ENCODE assay signal across 23 cellular contexts in genomic region chr1:212381509-212381908, GRCh38.
"Had no signal": no experiment of that assay in that cellular context is flagged by ENCODE, and none has a peak within 500 bp of the region (broad histone marks: within the 10 kb centered on the region; RNA-seq: fewer than 3 reads in every experiment).

No MANE protein-coding gene starts in this region.

- H3K4me1 Mint-ChIP-seq: activated naive CD8-positive, alpha-beta T cell treated with anti-CD3 and anti-CD28 coated beads, Interleukin-2, amount 50 U/mL, for 24 hours; mesothelial cell of epicardium had no signal

- H3K36me3 ChIP-seq: cardiac muscle cell had no signal

- H3K27me3 Mint-ChIP-seq: activated naive CD4-positive, alpha-beta T cell treated with anti-CD3 and anti-CD28 coated beads, Interleukin-2, amount 10 ng/mL, durations not matched to agents 7 days and 5 days; activated naive CD8-positive, alpha-beta T cell treated with anti-CD3 and anti-CD28 coated beads, Interleukin-2, amount 50 U/mL, for 24 hours; naive thymus-derived CD8-positive, alpha-beta T cell; progenitor cell of endocrine pancreas; stimulated activated naive CD8-positive, alpha-beta T cell treated with anti-CD3 and anti-CD28 coated beads, Interleukin-15, amount 100 ng/mL, for 72 hours; type B pancreatic cell had no signal

- H3K4me3 Mint-ChIP-seq: activated naive CD4-positive, alpha-beta T cell treated with anti-CD3 and anti-CD28 coated beads, Interleukin-2, amount 10 ng/mL, durations not matched to agents 7 days and 5 days; activated naive CD8-positive, alpha-beta T cell treated with anti-CD3 and anti-CD28 coated beads, Interleukin-2, amount 50 U/mL, for 24 hours; mesothelial cell of epicardium; naive thymus-derived CD8-positive, alpha-beta T cell; stimulated activated naive CD8-positive, alpha-beta T cell treated with anti-CD3 and anti-CD28 coated beads, Interleukin-15, amount 100 ng/mL, for 72 hours; T-helper 2 cell treated with Interferon-gamma antibody and Interleukin-4, amounts not matched to agents 5 μg/mL and 100 μg/mL, for 36 hours; type B pancreatic cell had no signal

- ATAC-seq: activated naive CD8-positive, alpha-beta T cell treated with anti-CD3 and anti-CD28 coated beads, Interleukin-2, amount 50 U/mL, for 24 hours; heart right ventricle; left cardiac atrium; naive thymus-derived CD8-positive, alpha-beta T cell; SK-N-SH treated with all-trans-retinoic acid at 6 μM for 48 hours; stimulated activated naive CD8-positive, alpha-beta T cell treated with anti-CD3 and anti-CD28 coated beads, Interleukin-15, amount 100 ng/mL, for 72 hours had no signal

- H3K9me3 ChIP-seq: heart right ventricle had no signal

- H3K27ac ChIP-seq: cardiac muscle cell, heart right ventricle had no signal

- H3K9me3 Mint-ChIP-seq: activated naive CD4-positive, alpha-beta T cell treated with anti-CD3 and anti-CD28 coated beads, Interleukin-2, amount 10 ng/mL, durations not matched to agents 7 days and 5 days; activated naive CD8-positive, alpha-beta T cell treated with anti-CD3 and anti-CD28 coated beads, Interleukin-2, amount 50 U/mL, for 24 hours; mesothelial cell of epicardium; naive thymus-derived CD8-positive, alpha-beta T cell; T-helper 2 cell treated with Interferon-gamma antibody and Interleukin-4, amounts not matched to agents 5 μg/mL and 100 μg/mL, for 36 hours; type B pancreatic cell had no signal

- H3K27me3 ChIP-seq: cardiac muscle cell, heart right ventricle had no signal

- DNase-seq: activated CD4-positive, alpha-beta T cell treated with anti-CD3 and anti-CD28 coated beads for 1 hour; activated CD4-positive, alpha-beta T cell treated with anti-CD3 and anti-CD28 coated beads, Interleukin-2, amount 50 U/mL, for 1 hour; activated CD8-positive, alpha-beta memory T cell treated with anti-CD3 and anti-CD28 coated beads for 24 hours; activated naive CD4-positive, alpha-beta T cell treated with anti-CD3 and anti-CD28 coated beads, Interleukin-2, amount 10 ng/mL, durations not matched to agents 7 days and 5 days; activated naive CD8-positive, alpha-beta T cell treated with anti-CD3 and anti-CD28 coated beads, Interleukin-2, amount 50 U/mL, for 24 hours; activated T-cell treated with anti-CD3 and anti-CD28 coated beads, Interleukin-2, amount 50 U/mL, for 48 hours; effector CD4-positive, alpha-beta T cell; erythroblast; foreskin fibroblast; heart right ventricle; islet precursor cell; left cardiac atrium; naive thymus-derived CD8-positive, alpha-beta T cell; retina; stimulated activated CD4-positive, alpha-beta T cell treated with anti-CD3 and anti-CD28 coated beads, Interleukin-4, amount 100 ng/mL, for 1 hour; stimulated activated naive CD8-positive, alpha-beta T cell treated with anti-CD3 and anti-CD28 coated beads, Interleukin-15, amount 100 ng/mL, for 72 hours had no signal

- H3K4me3 ChIP-seq: cardiac muscle cell, heart right ventricle, lung had no signal

- H3K4me1 ChIP-seq: heart right ventricle had no signal

- H3K27ac Mint-ChIP-seq: activated naive CD4-positive, alpha-beta T cell treated with anti-CD3 and anti-CD28 coated beads, Interleukin-2, amount 10 ng/mL, durations not matched to agents 7 days and 5 days; activated naive CD8-positive, alpha-beta T cell treated with anti-CD3 and anti-CD28 coated beads, Interleukin-2, amount 50 U/mL, for 24 hours; mesothelial cell of epicardium; progenitor cell of endocrine pancreas; T-helper 2 cell treated with Interferon-gamma antibody and Interleukin-4, amounts not matched to agents 5 μg/mL and 100 μg/mL, for 36 hours; type B pancreatic cell had no signal
